ENCODE assay signal across 8 cellular contexts in genomic region chr17:7614422-7615264, GRCh38. TPM values are rescaled to one million over a fixed set of nuclear protein-coding genes. Genes with fewer than 3 reads are reported as not detected.
DNase-seq lines count a peak whose midpoint lies in the region; ATAC-seq and TF ChIP-seq lines count a peak whose summit lies in the region.

TSS of gene FXR2 (minus strand) at chr17:7614897. CDS start at chr17:7614532, 365 bp downstream.

- H3K36me3 ChIP-seq in esophagus muscularis mucosa: peaks cover 0 to 13% (median 1%) of the 10 kb centered on the region in 4 donors

- TF ChIP-seq POLR2A in esophagus muscularis mucosa (IDR thresholded peaks at IDR 0.05; ENCODE audit: low read depth): peak; percentile 73

- no peak for TF ChIP-seq EP300 in esophagus muscularis mucosa (IDR thresholded peaks at IDR 0.05)

- H3K4me3 ChIP-seq in esophagus muscularis mucosa: peak within 1 kb of the TSS; percentile 81 to 96 (median 92)

- peak within 1 kb of the TSS; percentile 91 to 98 (median 97) for H3K27ac ChIP-seq in esophagus muscularis mucosa (replicated peaks in 1 of 4)

- intact Hi-C loops in esophagus muscularis mucosa (cut with DNase I): no loop called here

- whole genome bisulfite sequencing in esophagus muscularis mucosa: under 1% methylated on average over 37 of the region's 94 CpGs

- DNase-seq in Daoy (ENCODE audit: low read depth): peak; percentile 100
- peak; percentile 93 to 97 for DNase-seq in Kasumi-1 (lab: John Stamatoyannopoulos, UW)
- peak; percentile 99 for DNase-seq in RKO (ENCODE audit: low spot score)
- DNase-seq in activated T-helper 1 cell treated with Interleukin-2 at 50 U/mL for 16 hours (ENCODE audit: low read depth): peak; percentile 98
- DNase-seq in esophagus muscularis mucosa (ENCODE audit: extremely low spot score): peak; percentile 100
- peak; percentile 100 for DNase-seq in myocyte (ENCODE audit: low read depth)
- DNase-seq in stimulated activated CD8-positive, alpha-beta memory T cell treated with anti-CD3 and anti-CD28 coated beads, Interleukin-7, amount 100 ng/mL, for 48 hours (ENCODE audit: extremely low read depth in 1 of 2, low read depth in 1 of 2): peak; percentile 100

- no peaks in the 10 kb centered on the region for H3K9me3 ChIP-seq in esophagus muscularis mucosa

- H3K4me1 ChIP-seq in esophagus muscularis mucosa: peaks cover 25 to 51% (median 48%) of the 10 kb centered on the region in 4 donors

- no peaks in the 10 kb centered on the region for H3K27me3 ChIP-seq in esophagus muscularis mucosa

- peak; percentile 77 for ATAC-seq in GM21825 (IDR thresholded peaks at IDR 0.05; ENCODE audit: unreplicated experiment)

- peak; percentile 48 to 67 (median 63) for TF ChIP-seq CTCF in esophagus muscularis mucosa (IDR thresholded peaks at IDR 0.05)

RNA-seq across cellular contexts. Expression of gene FXR2, which starts in this region (rescaled TPM):
- total RNA-seq in Daoy (2014; rRNA removed; shearing (Covaris generic)): 60.5 and 87.4 TPM in 2 replicates
- total RNA-seq in esophagus muscularis mucosa (10 to 100 TPM; 38.2 to 65.8 (median 50.2) TPM), myocyte (85.2 and 85.6 TPM in 2 replicates)
- polyA plus RNA-seq in myocyte (2012): 50.9 TPM

Comparison
In these comparisons a context has a peak if more than half of its experiments do, and no peak if none do; other contexts are left out.
1. Peak in every context shown above with its lines: DNase-seq, ATAC-seq, H3K4me3 ChIP-seq and H3K27ac ChIP-seq.